ENCODE assay signal across 8 cellular contexts in genomic region chr3:153162513-153163348, GRCh38. TPM values are rescaled to one million over a fixed set of nuclear protein-coding genes. Genes with fewer than 3 reads are reported as not detected.
DNase-seq lines count a peak whose midpoint lies in the region; ATAC-seq and TF ChIP-seq lines count a peak whose summit lies in the region.

No MANE protein-coding gene starts in this region.

- peak overlapping the region; percentile 97 for H3K4me3 ChIP-seq in GM12865 (ENCODE audit: low read depth, low read length)
- H3K4me3 ChIP-seq in esophagus muscularis mucosa: peak overlapping the region; percentile 70 to 96 (median 89)
- peak overlapping the region; percentile 97 for H3K4me3 ChIP-seq in naive thymus-derived CD4-positive, alpha-beta T cell (ENCODE audit: low read length)
- H3K4me3 ChIP-seq in subcutaneous abdominal adipose tissue (ENCODE audit: low read depth in 1 of 5, low read length in 5 of 5): peak overlapping the region; percentile 75 to 99 (median 93)

- ATAC-seq in naive thymus-derived CD4-positive, alpha-beta T cell: peak; percentile 1

- H3K36me3 Mint-ChIP-seq in HFFc6 (ENCODE audit: low read depth): peaks cover 44% of the 10 kb centered on the region
- H3K36me3 Mint-ChIP-seq in activated T-cell treated with anti-CD3 and anti-CD28 coated beads, Interleukin-2, amount 50 U/mL, for 24 hours (ENCODE audit: low read depth): peaks cover 56% of the 10 kb centered on the region
- H3K36me3 Mint-ChIP-seq in naive thymus-derived CD4-positive, alpha-beta T cell: peaks cover 0 to 32% (median 0%) of the 10 kb centered on the region in 5 donors

- H3K27me3 ChIP-seq in esophagus muscularis mucosa (no peaks in the 10 kb centered on the region), subcutaneous abdominal adipose tissue (ENCODE audit: control insufficient read depth in 5 of 5, insufficient read depth in 4 of 5, low read length in 5 of 5) (no peaks in the 10 kb centered on the region)
- no peaks in the 10 kb centered on the region for H3K27me3 ChIP-seq in naive thymus-derived CD4-positive, alpha-beta T cell (ENCODE audit: control insufficient read depth in 2 of 2, insufficient read depth in 2 of 2, low read length in 2 of 2)

- DNase-seq in GM12865 (ENCODE audit: low read depth) (peak; percentile 59), HFFc6 (no peak), NCI-H69 (lab: John Stamatoyannopoulos, UW) (peak; percentile 65), esophagus muscularis mucosa (ENCODE audit: extremely low spot score) (no peak), kidney glomerular epithelial cell (lab: John Stamatoyannopoulos, UW) (no peak)
- DNase-seq in activated T-cell treated with anti-CD3 and anti-CD28 coated beads, Interleukin-2, amount 50 U/mL, for 24 hours: peak; percentile 75
- peak in 8 of 9 donors; percentile 20 to 50 (median 42) for DNase-seq in naive thymus-derived CD4-positive, alpha-beta T cell

- no peak for TF ChIP-seq EP300 in esophagus muscularis mucosa (IDR thresholded peaks at IDR 0.05)

- H3K27ac ChIP-seq in esophagus muscularis mucosa (replicated peaks in 1 of 4) (peak overlapping the region; percentile 87 to 98 (median 92)), subcutaneous abdominal adipose tissue (ENCODE audit: low read depth, low read length) (peak overlapping the region; percentile 82)
- peak overlapping the region; percentile 81 for H3K27ac ChIP-seq in naive thymus-derived CD4-positive, alpha-beta T cell (ENCODE audit: low read depth, low read length)

- no peaks in the 10 kb centered on the region for H3K36me3 ChIP-seq in esophagus muscularis mucosa
- H3K36me3 ChIP-seq in naive thymus-derived CD4-positive, alpha-beta T cell (ENCODE audit: control insufficient read depth in 2 of 3, insufficient read depth in 3 of 3, low read length in 3 of 3): peaks cover 0 to 8% (median 0%) of the 10 kb centered on the region in 3 experiments
- no peaks in the 10 kb centered on the region for H3K36me3 ChIP-seq in subcutaneous abdominal adipose tissue (ENCODE audit: control insufficient read depth in 5 of 5, insufficient read depth in 5 of 5, low read length in 5 of 5)

- TF ChIP-seq CTCF in GM12865 (IDR thresholded peaks at IDR 0.05; ENCODE audit: insufficient read depth, low read depth, low read length, missing control alignments) (no peak), HFFc6 (IDR thresholded peaks at IDR 0.05) (no peak), esophagus muscularis mucosa (IDR thresholded peaks at IDR 0.05) (no peak)

- peaks cover 5% of the 10 kb centered on the region for H3K27me3 Mint-ChIP-seq in HFFc6 (ENCODE audit: insufficient read depth)
- H3K27me3 Mint-ChIP-seq in activated T-cell treated with anti-CD3 and anti-CD28 coated beads, Interleukin-2, amount 50 U/mL, for 24 hours: no peaks in the 10 kb centered on the region
- no peaks in the 10 kb centered on the region for H3K27me3 Mint-ChIP-seq in naive thymus-derived CD4-positive, alpha-beta T cell

- CTCF ChIA-PET in naive thymus-derived CD4-positive, alpha-beta T cell (lab: Charles Lee): interaction anchor here (0.6 to 3.5 kb wide), 10 partner anchors 60 to 509 kb away, joined by 3 to 31 read pairs (median 6); no protein-coding TSS in a partner anchor

- no peak for TF ChIP-seq POLR2A in esophagus muscularis mucosa (IDR thresholded peaks at IDR 0.05; ENCODE audit: low read depth)

- H3K9me3 Mint-ChIP-seq in HFFc6: no peaks in the 10 kb centered on the region
- H3K9me3 Mint-ChIP-seq in activated T-cell treated with anti-CD3 and anti-CD28 coated beads, Interleukin-2, amount 50 U/mL, for 24 hours: no peaks in the 10 kb centered on the region
- H3K9me3 Mint-ChIP-seq in naive thymus-derived CD4-positive, alpha-beta T cell: no peaks in the 10 kb centered on the region

- peaks cover 52% of the 10 kb centered on the region for H3K4me1 Mint-ChIP-seq in HFFc6 (ENCODE audit: low read depth)
- H3K4me1 Mint-ChIP-seq in activated T-cell treated with anti-CD3 and anti-CD28 coated beads, Interleukin-2, amount 50 U/mL, for 24 hours (ENCODE audit: low read depth): peaks cover 56% of the 10 kb centered on the region
- H3K4me1 Mint-ChIP-seq in naive thymus-derived CD4-positive, alpha-beta T cell: peaks cover 36 to 55% (median 49%) of the 10 kb centered on the region in 7 donors

- peak overlapping the region; percentile 99 for H3K4me3 Mint-ChIP-seq in HFFc6
- peak overlapping the region; percentile 95 for H3K4me3 Mint-ChIP-seq in activated T-cell treated with anti-CD3 and anti-CD28 coated beads, Interleukin-2, amount 50 U/mL, for 24 hours
- peak overlapping the region; percentile 95 to 100 (median 98) for H3K4me3 Mint-ChIP-seq in naive thymus-derived CD4-positive, alpha-beta T cell

- intact Hi-C loops in esophagus muscularis mucosa (cut with DNase I): loop anchor here (2.0 to 5.0 kb wide), 2 partner anchors 120 to 605 kb away; no protein-coding TSS in a partner anchor
- intact Hi-C loops in naive thymus-derived CD4-positive, alpha-beta T cell (cut with micrococcal nuclease): loop anchor here (1.0 to 10.0 kb wide), 11 partner anchors 240 to 1962 kb away; partner anchors contain the start of genes ARHGEF26 (in 1 of the 2), DHX36 (in 1 of the 2) and GPR171 (in 1 of the 2)

- POLR2A ChIA-PET in naive thymus-derived CD4-positive, alpha-beta T cell (lab: Charles Lee): interaction anchor here (0.6 to 4.9 kb wide), 14 partner anchors 9 to 958 kb away, joined by 3 to 55 read pairs (median 4); no protein-coding TSS in a partner anchor

- WGBS in esophagus muscularis mucosa: under 1% methylated on average over 49 of the region's 82 CpGs

- H3K4me1 ChIP-seq in esophagus muscularis mucosa (peaks cover 20 to 51% (median 46%) of the 10 kb centered on the region in 4 donors), subcutaneous abdominal adipose tissue (ENCODE audit: control insufficient read depth in 5 of 5, insufficient read depth in 5 of 5, low read length in 5 of 5) (peaks cover 0 to 56% (median 55%) of the 10 kb centered on the region in 5 donors)
- H3K4me1 ChIP-seq in naive thymus-derived CD4-positive, alpha-beta T cell (ENCODE audit: control insufficient read depth in 2 of 2, insufficient read depth in 2 of 2, low read length in 2 of 2): peaks cover 22 to 33% of the 10 kb centered on the region in 2 donors

- H3K9ac ChIP-seq in subcutaneous abdominal adipose tissue (ENCODE audit: low read length in 5 of 5): peak overlapping the region; percentile 56 to 88 (median 79)

- peak overlapping the region; percentile 90 for H3K27ac Mint-ChIP-seq in HFFc6
- H3K27ac Mint-ChIP-seq in activated T-cell treated with anti-CD3 and anti-CD28 coated beads, Interleukin-2, amount 50 U/mL, for 24 hours: peak overlapping the region; percentile 98
- peak overlapping the region; percentile 58 to 95 (median 91) for H3K27ac Mint-ChIP-seq in naive thymus-derived CD4-positive, alpha-beta T cell

- H3K9me3 ChIP-seq in esophagus muscularis mucosa: no peaks in the 10 kb centered on the region
- H3K9me3 ChIP-seq in naive thymus-derived CD4-positive, alpha-beta T cell (ENCODE audit: control insufficient read depth in 2 of 3, low read length in 3 of 3): no peaks in the 10 kb centered on the region
- no peaks in the 10 kb centered on the region for H3K9me3 ChIP-seq in subcutaneous abdominal adipose tissue (ENCODE audit: control insufficient read depth in 5 of 5, low read length in 5 of 5)

RNA-seq across cellular contexts. Expression of gene RAP2B, which starts 0.7 kb away (rescaled TPM):
- total RNA-seq in HFFc6 (2021; fragmentation: NEBNext Ultra II Directional; extraction: Animal tissue kit (Norgen Biotek cat#: 25700)): 10 to 100 TPM; 13.3 to 20.9 (median 18.6) TPM
- total RNA-seq in esophagus muscularis mucosa: 10 to 100 TPM; 11.0 to 16.1 (median 11.2) TPM
- 10 to 100 TPM; 16.8 to 30.3 (median 27.4) TPM for total RNA-seq in naive thymus-derived CD4-positive, alpha-beta T cell
- 10 to 100 TPM; 10.6 to 11.0 TPM for polyA plus RNA-seq in naive thymus-derived CD4-positive, alpha-beta T cell

Comparison
In these comparisons a context has a peak if more than half of its experiments do, and no peak if none do; other contexts are left out.
1. DNase-seq: peak in GM12865 (single experiment), NCI-H69 (single experiment), activated T-cell treated with anti-CD3 and anti-CD28 coated beads, Interleukin-2, amount 50 U/mL, for 24 hours (single experiment) and naive thymus-derived CD4-positive, alpha-beta T cell (8 of 9); none in HFFc6 (single experiment), esophagus muscularis mucosa (single experiment) and kidney glomerular epithelial cell (single experiment).
2. Peak in every context shown above with its lines, with median percentiles within 50 percentile points of each other: H3K4me3 ChIP-seq, H3K27ac Mint-ChIP-seq, H3K4me3 Mint-ChIP-seq and H3K27ac ChIP-seq.